24 cellular contexts compared by ENCODE assay signal in genomic region chr10:132068431-132069121, GRCh38. TPM values are rescaled to one million over a fixed set of nuclear protein-coding genes. Genes with fewer than 3 reads are reported as not detected.
"Had no signal": no experiment of that assay in that cellular context is flagged by ENCODE, and none has a peak within 500 bp of the region (broad histone marks: within the 10 kb centered on the region; RNA-seq: fewer than 3 reads in every experiment).

No MANE protein-coding gene starts in this region.

- H3K4me1 ChIP-seq: uterus had no signal

- H3K4me3 Mint-ChIP-seq: immature natural killer cell; natural killer cell; stimulated activated effector memory CD8-positive, alpha-beta T cell treated with anti-CD3 and anti-CD28 coated beads, Interleukin-12 subunit alpha, Interleukin-12 subunit beta, amount 100 ng/mL, for 72 hours had no signal

- ATAC-seq: left colon; left ventricle myocardium superior; lower lobe of right lung; natural killer cell; stimulated activated naive CD8-positive, alpha-beta T cell treated with anti-CD3 and anti-CD28 coated beads, Interleukin-15, Interleukin-2, amounts not matched to agents 100 U/mL and 50 U/mL, for 24 hours had no signal

- H3K4me3 ChIP-seq: colonic mucosa, lower lobe of right lung, ovary, sigmoid colon, testis, tibial artery, upper lobe of left lung, uterus had no signal

- H3K27me3 ChIP-seq: colonic mucosa, ovary, sigmoid colon, testis, tibial artery, upper lobe of left lung, uterus had no signal

- H3K27ac ChIP-seq: colonic mucosa, lower lobe of right lung, ovary, sigmoid colon, testis, tibial artery, upper lobe of left lung, uterus had no signal

- H3K9me3 ChIP-seq: colonic mucosa, lower lobe of right lung, ovary, sigmoid colon, testis, uterus had no signal

- DNase-seq: colonic mucosa; dermis blood vessel endothelial cell; effector memory CD4-positive, alpha-beta T cell; hypothalamus; immature natural killer cell; islet precursor cell; kidney glomerular epithelial cell; left colon; left ventricle myocardium superior; lower lobe of right lung; natural killer cell; occipital lobe; ovary; retina; sigmoid colon; stimulated activated CD4-positive, alpha-beta T cell treated with anti-CD3 and anti-CD28 coated beads, Interleukin-2, amount 100 ng/mL, for 24 hours; stimulated activated CD4-positive, alpha-beta T cell treated with anti-CD3 and anti-CD28 coated beads, Interleukin-4, amount 100 ng/mL, for 24 hours; stimulated activated naive CD8-positive, alpha-beta T cell treated with anti-CD3 and anti-CD28 coated beads, Interleukin-15, Interleukin-2, amounts not matched to agents 100 U/mL and 50 U/mL, for 24 hours; substantia nigra; testis; tibial artery; upper lobe of left lung; uterus had no signal

- H3K27ac Mint-ChIP-seq: immature natural killer cell; natural killer cell; stimulated activated effector memory CD8-positive, alpha-beta T cell treated with anti-CD3 and anti-CD28 coated beads, Interleukin-12 subunit alpha, Interleukin-12 subunit beta, amount 100 ng/mL, for 72 hours had no signal

- H3K9me3 Mint-ChIP-seq: natural killer cell had no signal

- H3K36me3 Mint-ChIP-seq: immature natural killer cell; natural killer cell; stimulated activated effector memory CD8-positive, alpha-beta T cell treated with anti-CD3 and anti-CD28 coated beads, Interleukin-12 subunit alpha, Interleukin-12 subunit beta, amount 100 ng/mL, for 72 hours had no signal

RNA-seq across cellular contexts. Expression of gene JAKMIP3, which starts 2.8 kb away (rescaled TPM):
- total RNA-seq: dermis blood vessel endothelial cell had no signal
- polyA plus RNA-seq: immature natural killer cell had no signal
